Comparison of ENCODE assay signal across 3 cellular contexts in genomic region chr20:12291386-12291785, GRCh38.
A peak's percentile ranks its signal among the peaks of the same experiment; 100 is the strongest.
TF ChIP-seq lines count a peak whose summit lies in the region.

No MANE protein-coding gene starts in this region.

TF ChIP-seq in HepG2, 621 proteins besides CTCF, POLR2A, EP300 and RAD21:
- TF ChIP-seq IRF9 (CRISPR knock-in tag; IDR thresholded peaks at IDR 0.05; ENCODE audit: borderline replicate concordance) (no peak), ZFP37 (CRISPR knock-in tag; IDR thresholded peaks at IDR 0.05; ENCODE audit: borderline replicate concordance) (no peak), ZNF773 (CRISPR knock-in tag; IDR thresholded peaks at IDR 0.05; ENCODE audit: borderline replicate concordance) (no peak), MAFK (conservative IDR thresholded peaks at IDR 0.05 in 1 of 2, IDR thresholded peaks at IDR 0.05 in 1 of 2; ENCODE audit: low read length in 2 of 2) (peak; percentile 73 to 80), MAFF (IDR thresholded peaks at IDR 0.05; ENCODE audit: low read depth, low read length) (peak; percentile 78)

TF ChIP-seq in A549, 52 proteins besides CTCF, POLR2A, EP300 and RAD21 (continued from another document):
- TF ChIP-seq PBX3 (IDR thresholded peaks at IDR 0.05) (no peak), MAFK (IDR thresholded peaks at IDR 0.05; ENCODE audit: partially characterized antibody) (peak; percentile 61), ZNF302 (CRISPR knock-in tag; IDR thresholded peaks at IDR 0.05) (no peak), REST (IDR thresholded peaks at IDR 0.05) (no peak)
TF ChIP-seq in A549: peak in this region for 1.

TF ChIP-seq in IMR-90, 13 proteins besides CTCF, POLR2A, EP300 and RAD21 (continued from another document):
- 0 out of 2 replicates have a peak, but pooled peaks have one; percentile 5 for TF ChIP-seq MAFK (IDR thresholded peaks at IDR 0.05; ENCODE audit: low read depth, low read length)
- TF ChIP-seq USF2 (IDR thresholded peaks at IDR 0.05; ENCODE audit: low read depth, low read length) = no peak
- TF ChIP-seq MAZ (IDR thresholded peaks at IDR 0.05; ENCODE audit: borderline replicate concordance, low read depth, low read length) = no peak
